ENCODE assay signal across 8 cellular contexts in genomic region chr10:101031128-101031795, GRCh38. TPM values are rescaled to one million over a fixed set of nuclear protein-coding genes. Genes with fewer than 3 reads are reported as not detected.
DNase-seq lines count a peak whose midpoint lies in the region; FAIRE-seq and TF ChIP-seq lines count a peak whose summit lies in the region.

Gene PDZD7, minus strand, starts transcription at chr10:101031129. Its CDS starts 910 bp downstream, at chr10:101030219.
Gene SFXN3, plus strand, starts transcription at chr10:101031234. Its CDS starts 3,461 bp downstream, at chr10:101034695.

- no peak for FAIRE-seq in H54 (lab: Jason Lieb, UNC)

- H4K20me1 ChIP-seq in DOHH2 (ENCODE audit: control insufficient read depth, insufficient read depth, low read depth, low read length) (no peaks in the 10 kb centered on the region), Loucy (ENCODE audit: insufficient read depth, low read length, poor library complexity, severe bottlenecking) (no peaks in the 10 kb centered on the region), neural progenitor cell (ENCODE audit: low read depth) (peaks cover 22% of the 10 kb centered on the region)

- no peaks in the 10 kb centered on the region for H3F3A ChIP-seq in DOHH2 (ENCODE audit: control insufficient read depth, insufficient read depth)
- H3F3A ChIP-seq in Loucy (ENCODE audit: low read depth): no peaks in the 10 kb centered on the region
- peaks cover 13% of the 10 kb centered on the region for H3F3A ChIP-seq in neural progenitor cell (ENCODE audit: low read depth)

- TF ChIP-seq CTCF in DOHH2 (IDR thresholded peaks at IDR 0.05; ENCODE audit: low read depth, low read length, poor library complexity, severe bottlenecking) (no peak), Loucy (conservative IDR thresholded peaks at IDR 0.05; ENCODE audit: low read length) (no peak), foreskin fibroblast (IDR thresholded peaks at IDR 0.05; ENCODE audit: low read depth, low read length) (no peak), neural progenitor cell (IDR thresholded peaks at IDR 0.05) (no peak)

- H3K36me3 ChIP-seq in DOHH2 (ENCODE audit: control insufficient read depth, low read length): no peaks in the 10 kb centered on the region
- no peaks in the 10 kb centered on the region; the same call in 1 of the 2 replicates for H3K36me3 ChIP-seq in Loucy (ENCODE audit: insufficient read depth, low read length)
- H3K36me3 ChIP-seq in neural progenitor cell: no peaks in the 10 kb centered on the region
- H3K36me3 ChIP-seq in stomach smooth muscle (ENCODE audit: control insufficient read depth in 2 of 2, insufficient read depth in 2 of 2, low read length in 2 of 2): peaks cover 12 to 14% of the 10 kb centered on the region in 2 donors

- peak within 1 kb of the TSS; percentile 86 for H3K4me3 Mint-ChIP-seq in neural progenitor cell

- no peaks in the 10 kb centered on the region for H3K9me3 Mint-ChIP-seq in neural progenitor cell

- H3K4me2 ChIP-seq in DOHH2 (ENCODE audit: low read length): peak within 1 kb of the TSS; percentile 95
- peak within 1 kb of the TSS; percentile 97 for H3K4me2 ChIP-seq in Loucy (ENCODE audit: low read depth, low read length, poor library complexity, severe bottlenecking)
- peak within 1 kb of the TSS; percentile 81 for H3K4me2 ChIP-seq in neural progenitor cell

- peaks cover 51% of the 10 kb centered on the region for H3K4me1 Mint-ChIP-seq in neural progenitor cell

- H3K36me3 Mint-ChIP-seq in neural progenitor cell: no peaks in the 10 kb centered on the region

- peaks cover 18% of the 10 kb centered on the region for H3K27me3 Mint-ChIP-seq in neural progenitor cell (ENCODE audit: insufficient read depth, low read depth)

- H2AFZ ChIP-seq in Loucy (ENCODE audit: low read length) (peak within 1 kb of the TSS; percentile 97), neural progenitor cell (replicated peaks) (no peak within 1 kb of the TSS)

- H3K9me2 ChIP-seq in DOHH2 (replicated peaks; ENCODE audit: control insufficient read depth, low read length) (no peaks in the 10 kb centered on the region), Loucy (replicated peaks; ENCODE audit: low read depth, low read length) (no peaks in the 10 kb centered on the region)

- no peak within 1 kb of the TSS for H3K27ac ChIP-seq in DOHH2 (ENCODE audit: low read depth, low read length)
- no peak within 1 kb of the TSS for H3K27ac ChIP-seq in neural progenitor cell
- H3K27ac ChIP-seq in stomach smooth muscle (ENCODE audit: low read length): peak within 1 kb of the TSS; percentile 94

- H3K9ac ChIP-seq in Loucy (ENCODE audit: low read depth, low read length, poor library complexity, severe bottlenecking): peak within 1 kb of the TSS; percentile 67
- H3K9ac ChIP-seq in neural progenitor cell: no peak within 1 kb of the TSS
- peak within 1 kb of the TSS; percentile 67 to 76 for H3K9ac ChIP-seq in stomach smooth muscle (ENCODE audit: low read length in 2 of 2)

- H3K27me3 ChIP-seq in DOHH2 (ENCODE audit: control insufficient read depth, low read length): peaks cover 63% of the 10 kb centered on the region
- H3K27me3 ChIP-seq in Loucy (ENCODE audit: insufficient read depth, low read length, poor library complexity, severe bottlenecking): no peaks in the 10 kb centered on the region
- H3K27me3 ChIP-seq in neural progenitor cell: peaks cover 77% of the 10 kb centered on the region
- peaks cover 3 to 9% of the 10 kb centered on the region in 2 donors for H3K27me3 ChIP-seq in stomach smooth muscle (ENCODE audit: control insufficient read depth in 1 of 2, insufficient read depth in 2 of 2, low read length in 2 of 2)

- H3K79me2 ChIP-seq in DOHH2 (ENCODE audit: control insufficient read depth, low read length) (no peaks in the 10 kb centered on the region), Loucy (ENCODE audit: insufficient read depth, low read length) (no peaks in the 10 kb centered on the region; the same call in 1 of the 2 replicates), neural progenitor cell (ENCODE audit: low read depth) (no peaks in the 10 kb centered on the region)

- no peaks in the 10 kb centered on the region for H3K9me3 ChIP-seq in DOHH2 (ENCODE audit: control insufficient read depth, insufficient read depth, low read length)
- no peaks in the 10 kb centered on the region for H3K9me3 ChIP-seq in Loucy (ENCODE audit: insufficient read depth, low read depth, low read length)
- H3K9me3 ChIP-seq in neural progenitor cell (ENCODE audit: low read depth): no peaks in the 10 kb centered on the region
- no peaks in the 10 kb centered on the region for H3K9me3 ChIP-seq in stomach smooth muscle (ENCODE audit: control insufficient read depth in 2 of 2, low read length in 2 of 2)

- no peak; the same call in 1 of the 2 replicates for TF ChIP-seq POLR2A in H54 (IDR thresholded peaks at IDR 0.05; ENCODE audit: low read depth, low read length)

- H3K4me3 ChIP-seq in DOHH2 (ENCODE audit: low read length): peak within 1 kb of the TSS; percentile 73
- peak within 1 kb of the TSS; percentile 77 for H3K4me3 ChIP-seq in Loucy (ENCODE audit: low read length, poor library complexity, severe bottlenecking)
- peak within 1 kb of the TSS; percentile 71 to 85 for H3K4me3 ChIP-seq in foreskin fibroblast (ENCODE audit: low read depth in 1 of 2, low read length in 2 of 2)
- peak within 1 kb of the TSS; percentile 40 for H3K4me3 ChIP-seq in neural progenitor cell
- H3K4me3 ChIP-seq in stomach smooth muscle (ENCODE audit: low read length in 2 of 2): peak within 1 kb of the TSS; percentile 89 to 91

- H3K27ac Mint-ChIP-seq in neural progenitor cell: peak within 1 kb of the TSS; percentile 62

- DNase-seq in H54 (ENCODE audit: insufficient read length, low spot score): peak; percentile 87
- DNase-seq in SHP77 treated with DMSO at 0.1 percent for 48 hours (lab: John Stamatoyannopoulos, UW): peak; percentile 78
- peak; percentile 94 for DNase-seq in activated gamma-delta T cell treated with anti-CD3 and anti-CD28 coated beads, Interleukin-2, amount 50 U/mL, for 16 hours (ENCODE audit: low read depth)
- peak; percentile 94 to 98 for DNase-seq in foreskin fibroblast
- peak; percentile 93 for DNase-seq in neural progenitor cell (ENCODE audit: low spot score)

- peaks cover 33% of the 10 kb centered on the region for H3K4me1 ChIP-seq in DOHH2 (ENCODE audit: control insufficient read depth, low read length)
- H3K4me1 ChIP-seq in Loucy (ENCODE audit: insufficient read depth, low read length, poor library complexity, severe bottlenecking): peaks cover 29% of the 10 kb centered on the region
- peaks cover 47% of the 10 kb centered on the region for H3K4me1 ChIP-seq in neural progenitor cell
- peaks cover 26% of the 10 kb centered on the region for H3K4me1 ChIP-seq in stomach smooth muscle (ENCODE audit: control insufficient read depth, insufficient read depth, low read length)

RNA-seq across cellular contexts. Expression of gene PDZD7, which starts in this region (rescaled TPM):
- 0.25 TPM in 1 of 2 replicates, not detected in the other for total RNA-seq in neural progenitor cell (ENCODE audit: low replicate concordance)

RNA-seq across cellular contexts. Expression of gene SFXN3, which starts in this region (rescaled TPM):
- total RNA-seq in neural progenitor cell (ENCODE audit: low replicate concordance): 0.09 TPM in 1 of 2 replicates, not detected in the other

Comparison
In these comparisons a context has a peak if more than half of its experiments do, and no peak if none do; other contexts are left out.
1. Peak in DNase-seq, H3K4me3 ChIP-seq and H3K4me2 ChIP-seq in neural progenitor cell; RNA of the genes that start here not detected or under 1 TPM.
2. H3K4me3 ChIP-seq: peak in every context shown above with its lines; median percentile 90 in stomach smooth muscle; 78 in foreskin fibroblast; 77 in Loucy; 73 in DOHH2; 40 in neural progenitor cell.